In genomic region chr5:74206571-74207550, GRCh38 we compare ENCODE assay signal across 9 cellular contexts.
A peak's percentile ranks its signal among the peaks of the same experiment; 100 is the strongest.
DNase-seq lines count a peak whose midpoint lies in the region; ATAC-seq and TF ChIP-seq lines count a peak whose summit lies in the region.
"Had no signal": no experiment of that assay in that cellular context is flagged by ENCODE, and none has a peak within 500 bp of the region (broad histone marks: within the 10 kb centered on the region; RNA-seq: fewer than 3 reads in every experiment).

No MANE protein-coding gene starts in this region.

- H3K36me3 Mint-ChIP-seq in GM23338 (ENCODE audit: low read depth), result no peaks in the 10 kb centered on the region

- H3K9me2 ChIP-seq in GM23338 (ENCODE audit: insufficient read depth), result no peaks in the 10 kb centered on the region

- no peaks in the 10 kb centered on the region for H4K20me1 ChIP-seq in GM23338 (replicated peaks; ENCODE audit: insufficient read depth)

- H3K9me3 Mint-ChIP-seq in GM23338, result no peaks in the 10 kb centered on the region

- ATAC-seq in GM23338, result peak; percentile 92
- no peak for ATAC-seq in HG02610 (IDR thresholded peaks at IDR 0.05; ENCODE audit: unreplicated experiment)

- 24% methylated on average over 12 of the region's 12 CpGs for WGBS in prostate gland

- no peak overlapping the region for H3K27ac Mint-ChIP-seq in GM23338

- no peak overlapping the region for H3K4me3 Mint-ChIP-seq in GM23338

- DNase-seq in GM23338 (ENCODE audit: low spot score), result peak; percentile 38
- DNase-seq in NCI-H524 treated with DMSO at 0.1 percent for 48 hours (lab: John Stamatoyannopoulos, UW), result peak; percentile 70
- DNase-seq in epithelial cell of proximal tubule (ENCODE audit: low read depth), result peak; percentile 62
- DNase-seq in prostate gland (ENCODE audit: low spot score), result peak; percentile 30
- no peak for DNase-seq in cerebellar nuclear complex (lab: John Stamatoyannopoulos, UW)
- no peak for DNase-seq in SW 1271 (lab: John Stamatoyannopoulos, UW)
- DNase-seq in activated CD4-positive, CD25-positive, alpha-beta regulatory T cell treated with anti-CD3 and anti-CD28 coated beads, Interleukin-2, amount 50 U/mL, for 72 hours, result no peak

- H3K27me3 ChIP-seq in GM23338 (ENCODE audit: insufficient read depth) (no peaks in the 10 kb centered on the region), prostate gland (replicated peaks; ENCODE audit: insufficient read depth) (no peaks in the 10 kb centered on the region)

- no peaks in the 10 kb centered on the region for H3F3A ChIP-seq in GM23338 (replicated peaks; ENCODE audit: low read depth)

- H3K79me2 ChIP-seq in GM23338 (replicated peaks; ENCODE audit: insufficient read depth), result no peaks in the 10 kb centered on the region

- H3K4me1 ChIP-seq in GM23338 (ENCODE audit: insufficient read depth), result peaks cover 9% of the 10 kb centered on the region; the same call in 1 of the 2 replicates
- no peaks in the 10 kb centered on the region for H3K4me1 ChIP-seq in prostate gland (replicated peaks)

- peaks cover 3% of the 10 kb centered on the region for H3K27me3 Mint-ChIP-seq in GM23338 (ENCODE audit: insufficient read depth, low read depth, poor library complexity)

- H3K4me2 ChIP-seq in GM23338, result 0 out of 2 replicates have a peak overlapping the region, but pooled peaks have one; percentile 11

- H3K4me3 ChIP-seq in GM23338 (no peak overlapping the region), epithelial cell of proximal tubule (ENCODE audit: low read depth, low read length) (no peak overlapping the region), prostate gland (no peak overlapping the region)
- H3K4me3 ChIP-seq: skin epidermis had no signal

- H3K9me3 ChIP-seq in prostate gland, result no peaks in the 10 kb centered on the region

- H3K36me3 ChIP-seq in GM23338 (ENCODE audit: insufficient read depth), result no peaks in the 10 kb centered on the region
- H3K36me3 ChIP-seq in prostate gland, result no peaks in the 10 kb centered on the region

- intact Hi-C loops in prostate gland (cut with DNase I), result no loop called here

- TF ChIP-seq CTCF in GM23338 (conservative IDR thresholded peaks at IDR 0.05; ENCODE audit: low read depth in 2 of 2) (no peak), epithelial cell of proximal tubule (conservative IDR thresholded peaks at IDR 0.05; ENCODE audit: low read depth, low read length) (no peak), prostate gland (IDR thresholded peaks at IDR 0.05) (no peak)

- no peak for TF ChIP-seq POLR2A in prostate gland (IDR thresholded peaks at IDR 0.05)

- H2AFZ ChIP-seq in GM23338, result no peak overlapping the region

- H3K27ac ChIP-seq in GM23338 (ENCODE audit: low read depth), result no peak overlapping the region
- H3K27ac ChIP-seq in prostate gland, result no peak overlapping the region
- H3K27ac ChIP-seq: skin epidermis had no signal

- peaks cover 11% of the 10 kb centered on the region for H3K4me1 Mint-ChIP-seq in GM23338

TF ChIP-seq in GM23338, 12 proteins besides CTCF, POLR2A, EP300 and RAD21 (continues in another document):
- TF ChIP-seq CREB1 (CRISPR knock-in tag; IDR thresholded peaks at IDR 0.05; ENCODE audit: low read depth), result no peak
- no peak for TF ChIP-seq STAT1 (IDR thresholded peaks at IDR 0.05; ENCODE audit: unreplicated experiment)
- TF ChIP-seq, protein P1, sequence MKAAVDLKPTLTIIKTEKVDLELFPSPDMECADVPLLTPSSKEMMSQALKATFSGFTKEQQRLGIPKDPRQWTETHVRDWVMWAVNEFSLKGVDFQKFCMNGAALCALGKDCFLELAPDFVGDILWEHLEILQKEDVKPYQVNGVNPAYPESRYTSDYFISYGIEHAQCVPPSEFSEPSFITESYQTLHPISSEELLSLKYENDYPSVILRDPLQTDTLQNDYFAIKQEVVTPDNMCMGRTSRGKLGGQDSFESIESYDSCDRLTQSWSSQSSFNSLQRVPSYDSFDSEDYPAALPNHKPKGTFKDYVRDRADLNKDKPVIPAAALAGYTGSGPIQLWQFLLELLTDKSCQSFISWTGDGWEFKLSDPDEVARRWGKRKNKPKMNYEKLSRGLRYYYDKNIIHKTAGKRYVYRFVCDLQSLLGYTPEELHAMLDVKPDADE (IDR thresholded peaks at IDR 0.05), result no peak
- no peak for TF ChIP-seq ZNF331 (CRISPR knock-in tag; IDR thresholded peaks at IDR 0.05; ENCODE audit: low read depth)
- TF ChIP-seq JUNB (IDR thresholded peaks at IDR 0.05; ENCODE audit: unreplicated experiment), result no peak
- TF ChIP-seq POLR2AphosphoS5 (IDR thresholded peaks at IDR 0.05; ENCODE audit: low read depth), result no peak
- no peak for TF ChIP-seq EZH2phosphoT487 (IDR thresholded peaks at IDR 0.05; ENCODE audit: unreplicated experiment)
- no peak for TF ChIP-seq EZH2 (IDR thresholded peaks at IDR 0.05; ENCODE audit: low read depth, unreplicated experiment)
- TF ChIP-seq, protein P2, sequence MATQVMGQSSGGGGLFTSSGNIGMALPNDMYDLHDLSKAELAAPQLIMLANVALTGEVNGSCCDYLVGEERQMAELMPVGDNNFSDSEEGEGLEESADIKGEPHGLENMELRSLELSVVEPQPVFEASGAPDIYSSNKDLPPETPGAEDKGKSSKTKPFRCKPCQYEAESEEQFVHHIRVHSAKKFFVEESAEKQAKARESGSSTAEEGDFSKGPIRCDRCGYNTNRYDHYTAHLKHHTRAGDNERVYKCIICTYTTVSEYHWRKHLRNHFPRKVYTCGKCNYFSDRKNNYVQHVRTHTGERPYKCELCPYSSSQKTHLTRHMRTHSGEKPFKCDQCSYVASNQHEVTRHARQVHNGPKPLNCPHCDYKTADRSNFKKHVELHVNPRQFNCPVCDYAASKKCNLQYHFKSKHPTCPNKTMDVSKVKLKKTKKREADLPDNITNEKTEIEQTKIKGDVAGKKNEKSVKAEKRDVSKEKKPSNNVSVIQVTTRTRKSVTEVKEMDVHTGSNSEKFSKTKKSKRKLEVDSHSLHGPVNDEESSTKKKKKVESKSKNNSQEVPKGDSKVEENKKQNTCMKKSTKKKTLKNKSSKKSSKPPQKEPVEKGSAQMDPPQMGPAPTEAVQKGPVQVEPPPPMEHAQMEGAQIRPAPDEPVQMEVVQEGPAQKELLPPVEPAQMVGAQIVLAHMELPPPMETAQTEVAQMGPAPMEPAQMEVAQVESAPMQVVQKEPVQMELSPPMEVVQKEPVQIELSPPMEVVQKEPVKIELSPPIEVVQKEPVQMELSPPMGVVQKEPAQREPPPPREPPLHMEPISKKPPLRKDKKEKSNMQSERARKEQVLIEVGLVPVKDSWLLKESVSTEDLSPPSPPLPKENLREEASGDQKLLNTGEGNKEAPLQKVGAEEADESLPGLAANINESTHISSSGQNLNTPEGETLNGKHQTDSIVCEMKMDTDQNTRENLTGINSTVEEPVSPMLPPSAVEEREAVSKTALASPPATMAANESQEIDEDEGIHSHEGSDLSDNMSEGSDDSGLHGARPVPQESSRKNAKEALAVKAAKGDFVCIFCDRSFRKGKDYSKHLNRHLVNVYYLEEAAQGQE (IDR thresholded peaks at IDR 0.05; ENCODE audit: unreplicated experiment), result no peak
- no peak for TF ChIP-seq NANOG (IDR thresholded peaks at IDR 0.05; ENCODE audit: borderline replicate concordance)
- TF ChIP-seq ZNF114 (CRISPR knock-in tag; IDR thresholded peaks at IDR 0.05), result no peak

Comparison
In these comparisons a context has a peak if more than half of its experiments do, and no peak if none do; other contexts are left out.
1. DNase-seq: peak in GM23338 (single experiment), NCI-H524 treated with DMSO at 0.1 percent for 48 hours (single experiment), epithelial cell of proximal tubule (single experiment) and prostate gland (single experiment); none in cerebellar nuclear complex (0 of 2), SW 1271 (0 of 2) and activated CD4-positive, CD25-positive, alpha-beta regulatory T cell treated with anti-CD3 and anti-CD28 coated beads, Interleukin-2, amount 50 U/mL, for 72 hours (single experiment).